Comparison of ENCODE assay signal across 26 cellular contexts in genomic region chr17:67633751-67634191, GRCh38.
DNase-seq lines count a peak whose midpoint lies in the region; ATAC-seq and TF ChIP-seq lines count a peak whose summit lies in the region.
"Had no signal": no experiment of that assay in that cellular context is flagged by ENCODE, and none has a peak within 500 bp of the region (broad histone marks: within the 10 kb centered on the region; RNA-seq: fewer than 3 reads in every experiment).

No MANE protein-coding gene starts in this region.

- DNase-seq in activated naive CD4-positive, alpha-beta T cell treated with anti-CD3 and anti-CD28 coated beads, Interleukin-2, amount 50 U/mL, for 72 hours (ENCODE audit: low spot score in 2 of 2) = no peak
- no peak for DNase-seq in activated naive CD4-positive, alpha-beta T cell treated with anti-CD3 and anti-CD28 coated beads for 36 hours
- DNase-seq in right atrium auricular region (ENCODE audit: low spot score) = no peak
- no peak for DNase-seq in psoas muscle
- no peak for DNase-seq in activated CD4-positive, alpha-beta T cell treated with anti-CD3 and anti-CD28 coated beads, Interleukin-2, amount 50 U/mL, for 4 hours
- no peak for DNase-seq in HEK293T (ENCODE audit: extremely low spot score)
- no peak for DNase-seq in NCI-H1694 treated with DMSO at 0.1 percent for 48 hours (lab: John Stamatoyannopoulos, UW)
- DNase-seq: 8988T; activated CD8-positive, alpha-beta T cell treated with anti-CD3 and anti-CD28 coated beads for 36 hours; activated naive CD4-positive, alpha-beta T cell; caudate nucleus; CD8-positive, alpha-beta memory T cell; DMS53; natural killer cell; NCI-H2171 treated with DMSO at 0.1 percent for 48 hours; NCI-H69; pancreas; RPMI8226; stimulated activated CD4-positive, alpha-beta T cell treated with anti-CD3 and anti-CD28 coated beads, Interleukin-1b, Interleukin-23, amount 100 ng/mL, for 48 hours; stimulated activated naive B cell treated with anti-CD40 and anti-IgM and Interleukin-4, amounts not matched to agents 10 μg/mL and 1 μg/mL and 100 μg/mL, for 72 hours; transverse colon had no signal

- CTCF ChIA-PET in activated naive CD4-positive, alpha-beta T cell treated with anti-CD3 and anti-CD28 coated beads for 36 hours (lab: Charles Lee) = interaction anchor here (1.2 kb wide), 1 partner anchor 258 kb away, joined by 3 read pairs; no protein-coding TSS in a partner anchor
- CTCF ChIA-PET in HEK293T (lab: Yijun Ruan, JAX) = no interaction called here

- POLR2A ChIA-PET in HEK293T (lab: Yijun Ruan, JAX) = no interaction called here

- H3K27me3 Mint-ChIP-seq in activated naive CD4-positive, alpha-beta T cell treated with anti-CD3 and anti-CD28 coated beads for 36 hours (ENCODE audit: low read depth) = no peaks in the 10 kb centered on the region
- H3K27me3 Mint-ChIP-seq: activated CD8-positive, alpha-beta T cell treated with anti-CD3 and anti-CD28 coated beads for 36 hours; CD8-positive, alpha-beta memory T cell; stimulated activated naive B cell treated with anti-CD40 and anti-IgM and Interleukin-4, amounts not matched to agents 10 μg/mL and 1 μg/mL and 100 μg/mL, for 72 hours had no signal

- 63 to 71% (median 67%) methylated on average over 10 of the region's 10 CpGs for WGBS in psoas muscle, 3 donors

- TF ChIP-seq CTCF in right atrium auricular region (IDR thresholded peaks at IDR 0.05) (no peak), psoas muscle (IDR thresholded peaks at IDR 0.05) (no peak)

- no peaks in the 10 kb centered on the region for H3K36me3 ChIP-seq in right atrium auricular region
- H3K36me3 ChIP-seq in psoas muscle (ENCODE audit: insufficient read depth in 1 of 2, low read depth in 1 of 2) = peaks cover 0 to 6% of the 10 kb centered on the region in 2 donors
- H3K36me3 ChIP-seq: pancreas, transverse colon had no signal

- H3K36me3 Mint-ChIP-seq in activated naive CD4-positive, alpha-beta T cell treated with anti-CD3 and anti-CD28 coated beads, Interleukin-2, amount 50 U/mL, for 72 hours = no peaks in the 10 kb centered on the region
- H3K36me3 Mint-ChIP-seq in activated naive CD4-positive, alpha-beta T cell treated with anti-CD3 and anti-CD28 coated beads for 36 hours (ENCODE audit: low read depth) = peaks cover 8% of the 10 kb centered on the region
- H3K36me3 Mint-ChIP-seq: mesothelial cell of epicardium had no signal

- H3K27me3 ChIP-seq in right atrium auricular region (no peaks in the 10 kb centered on the region), psoas muscle (ENCODE audit: insufficient read depth in 3 of 3, low read length in 2 of 3) (peaks cover 0 to 2% (median 0%) of the 10 kb centered on the region in 3 donors)
- H3K27me3 ChIP-seq: pancreas, transverse colon had no signal

- H3K4me3 Mint-ChIP-seq in activated naive CD4-positive, alpha-beta T cell treated with anti-CD3 and anti-CD28 coated beads for 36 hours = no peak overlapping the region
- H3K4me3 Mint-ChIP-seq: activated CD8-positive, alpha-beta T cell treated with anti-CD3 and anti-CD28 coated beads for 36 hours; CD8-positive, alpha-beta memory T cell; mesothelial cell of epicardium; natural killer cell; stimulated activated naive B cell treated with anti-CD40 and anti-IgM and Interleukin-4, amounts not matched to agents 10 μg/mL and 1 μg/mL and 100 μg/mL, for 72 hours had no signal

- intact Hi-C loops in activated naive CD4-positive, alpha-beta T cell treated with anti-CD3 and anti-CD28 coated beads for 36 hours (cut with micrococcal nuclease) = no loop called here
- intact Hi-C loops in psoas muscle (cut with DNase I) = loop anchor here in 1 of 2 donors (5.0 kb wide), 1 partner anchor 256 kb away; the partner anchor contains the start of gene PITPNC1

- H3K4me1 ChIP-seq in right atrium auricular region (peaks cover 0 to 34% of the 10 kb centered on the region in 2 donors), psoas muscle (no peaks in the 10 kb centered on the region)
- H3K4me1 ChIP-seq: transverse colon had no signal

- peak overlapping the region; percentile 82 to 83 for H3K27ac Mint-ChIP-seq in activated naive CD4-positive, alpha-beta T cell treated with anti-CD3 and anti-CD28 coated beads, Interleukin-2, amount 50 U/mL, for 72 hours
- no peak overlapping the region for H3K27ac Mint-ChIP-seq in activated naive CD4-positive, alpha-beta T cell treated with anti-CD3 and anti-CD28 coated beads for 36 hours
- H3K27ac Mint-ChIP-seq: activated CD8-positive, alpha-beta T cell treated with anti-CD3 and anti-CD28 coated beads for 36 hours; mesothelial cell of epicardium; stimulated activated naive B cell treated with anti-CD40 and anti-IgM and Interleukin-4, amounts not matched to agents 10 μg/mL and 1 μg/mL and 100 μg/mL, for 72 hours had no signal

- no peak for ATAC-seq in activated naive CD4-positive, alpha-beta T cell treated with anti-CD3 and anti-CD28 coated beads, Interleukin-2, amount 50 U/mL, for 72 hours
- ATAC-seq in psoas muscle = peak in 3 of 4 donors; percentile 25 to 63 (median 40)
- no peak for ATAC-seq in GM21723 (IDR thresholded peaks at IDR 0.05; ENCODE audit: unreplicated experiment)
- ATAC-seq: activated CD8-positive, alpha-beta T cell treated with anti-CD3 and anti-CD28 coated beads for 36 hours; HCT116; pancreas; SK-N-SH treated with all-trans-retinoic acid at 6 μM for 48 hours; stimulated activated naive B cell treated with anti-CD40 and anti-IgM and Interleukin-4, amounts not matched to agents 10 μg/mL and 1 μg/mL and 100 μg/mL, for 72 hours had no signal

- H3K4me3 ChIP-seq in right atrium auricular region (no peak overlapping the region), psoas muscle (no peak overlapping the region)
- H3K4me3 ChIP-seq: pancreas, transverse colon had no signal

- H3K27ac ChIP-seq in right atrium auricular region (peak overlapping the region; percentile 46 to 58), psoas muscle (no peak overlapping the region)
- H3K27ac ChIP-seq: KMS-11, pancreas, transverse colon had no signal

- no peaks in the 10 kb centered on the region for H3K9me3 Mint-ChIP-seq in activated naive CD4-positive, alpha-beta T cell treated with anti-CD3 and anti-CD28 coated beads, Interleukin-2, amount 50 U/mL, for 72 hours
- H3K9me3 Mint-ChIP-seq in activated naive CD4-positive, alpha-beta T cell treated with anti-CD3 and anti-CD28 coated beads for 36 hours = no peaks in the 10 kb centered on the region
- H3K9me3 Mint-ChIP-seq: activated CD8-positive, alpha-beta T cell treated with anti-CD3 and anti-CD28 coated beads for 36 hours; CD8-positive, alpha-beta memory T cell; mesothelial cell of epicardium; natural killer cell had no signal

- H3K4me1 Mint-ChIP-seq in activated naive CD4-positive, alpha-beta T cell treated with anti-CD3 and anti-CD28 coated beads for 36 hours (ENCODE audit: low read depth) = no peaks in the 10 kb centered on the region
- H3K4me1 Mint-ChIP-seq: stimulated activated naive B cell treated with anti-CD40 and anti-IgM and Interleukin-4, amounts not matched to agents 10 μg/mL and 1 μg/mL and 100 μg/mL, for 72 hours had no signal

- H3K9me3 ChIP-seq in right atrium auricular region (no peaks in the 10 kb centered on the region), psoas muscle (no peaks in the 10 kb centered on the region)
- H3K9me3 ChIP-seq: pancreas, transverse colon had no signal

TF ChIP-seq in HEK293T, 16 proteins besides CTCF, POLR2A, EP300 and RAD21:
- TF ChIP-seq NFRKB (IDR thresholded peaks at IDR 0.05) (no peak), SUZ12 (IDR thresholded peaks at IDR 0.05) (no peak), FOXK2 (IDR thresholded peaks at IDR 0.05) (no peak), TARDBP (IDR thresholded peaks at IDR 0.05) (no peak), CTBP1 (IDR thresholded peaks at IDR 0.05; ENCODE audit: borderline replicate concordance) (no peak), ZNF384 (IDR thresholded peaks at IDR 0.05) (no peak), BHLHE40 (IDR thresholded peaks at IDR 0.05; ENCODE audit: borderline replicate concordance) (no peak), ELF4 (IDR thresholded peaks at IDR 0.05) (no peak), PKNOX1 (IDR thresholded peaks at IDR 0.05) (no peak)

Comparison
In these comparisons a context has a peak if more than half of its experiments do, and no peak if none do; other contexts are left out.
1. ATAC-seq: peak in psoas muscle (3 of 4); none in activated naive CD4-positive, alpha-beta T cell treated with anti-CD3 and anti-CD28 coated beads, Interleukin-2, amount 50 U/mL, for 72 hours (0 of 2) and GM21723 (single experiment).